Comparison of ENCODE assay signal across 12 cellular contexts in genomic region chr6:31576897-31577341, GRCh38. TPM values are rescaled to one million over a fixed set of nuclear protein-coding genes. Genes with fewer than 3 reads are reported as not detected.
DNase-seq lines count a peak whose midpoint lies in the region; ATAC-seq and TF ChIP-seq lines count a peak whose summit lies in the region.
"Had no signal": no experiment of that assay in that cellular context is flagged by ENCODE, and none has a peak within 500 bp of the region (broad histone marks: within the 10 kb centered on the region; RNA-seq: fewer than 3 reads in every experiment).

No MANE protein-coding gene starts in this region.

- H3K9me2 ChIP-seq in DOHH2 (replicated peaks; ENCODE audit: control insufficient read depth, low read length) = no peaks in the 10 kb centered on the region
- H3K9me2 ChIP-seq in Loucy (replicated peaks; ENCODE audit: low read depth, low read length) = no peaks in the 10 kb centered on the region

- no peaks in the 10 kb centered on the region for H3K36me3 ChIP-seq in DOHH2 (ENCODE audit: control insufficient read depth, low read length)
- H3K36me3 ChIP-seq in Loucy (ENCODE audit: insufficient read depth, low read length) = no peaks in the 10 kb centered on the region
- H3K36me3 ChIP-seq in neuronal stem cell (replicated peaks in 1 of 2; ENCODE audit: control insufficient read depth in 2 of 2, insufficient read depth in 2 of 2, low read length in 2 of 2) = no peaks in the 10 kb centered on the region
- no peaks in the 10 kb centered on the region for H3K36me3 ChIP-seq in tibial nerve
- H3K36me3 ChIP-seq in left ventricle myocardium inferior = no peaks in the 10 kb centered on the region

- H3K9ac ChIP-seq in Loucy (ENCODE audit: low read depth, low read length, poor library complexity, severe bottlenecking) = peak overlapping the region; percentile 54
- no peak overlapping the region for H3K9ac ChIP-seq in neuronal stem cell (ENCODE audit: low read depth, low read length, poor library complexity)

- no peak overlapping the region for H2BK5ac ChIP-seq in neuronal stem cell (ENCODE audit: low read length)

- H3K79me1 ChIP-seq in neuronal stem cell (ENCODE audit: low read depth, low read length) = no peaks in the 10 kb centered on the region

- TF ChIP-seq CTCF in DOHH2 (IDR thresholded peaks at IDR 0.05; ENCODE audit: low read depth, low read length, poor library complexity, severe bottlenecking) = no peak
- no peak for TF ChIP-seq CTCF in Loucy (conservative IDR thresholded peaks at IDR 0.05; ENCODE audit: low read length)
- TF ChIP-seq CTCF in tibial nerve (IDR thresholded peaks at IDR 0.05) = no peak
- no peak for TF ChIP-seq CTCF in left ventricle myocardium inferior (IDR thresholded peaks at IDR 0.05; ENCODE audit: borderline replicate concordance)

- H3K4me3 ChIP-seq in DOHH2 (ENCODE audit: low read length) (peak overlapping the region; percentile 34), Loucy (ENCODE audit: low read length, poor library complexity, severe bottlenecking) (peak overlapping the region; percentile 49), neuronal stem cell (ENCODE audit: low read length in 2 of 2) (no peak overlapping the region), tibial nerve (no peak overlapping the region), left ventricle myocardium inferior (no peak overlapping the region)

- no peak overlapping the region for H3K27ac ChIP-seq in DOHH2 (ENCODE audit: low read depth, low read length)
- no peak overlapping the region for H3K27ac ChIP-seq in neuronal stem cell (replicated peaks; ENCODE audit: low read length)
- peak overlapping the region in 1 of 4 donors; percentile 7 for H3K27ac ChIP-seq in tibial nerve
- H3K27ac ChIP-seq in left ventricle myocardium inferior (replicated peaks) = no peak overlapping the region

- peak overlapping the region; percentile 38 for H3K23ac ChIP-seq in neuronal stem cell (ENCODE audit: low read depth, low read length, poor library complexity)

- H3K27me3 ChIP-seq in DOHH2 (ENCODE audit: control insufficient read depth, low read length) = peaks cover 85% of the 10 kb centered on the region
- H3K27me3 ChIP-seq in Loucy (ENCODE audit: insufficient read depth, low read length, poor library complexity, severe bottlenecking) = no peaks in the 10 kb centered on the region
- peaks cover 0 to 48% (median 10%) of the 10 kb centered on the region in 3 experiments for H3K27me3 ChIP-seq in neuronal stem cell (ENCODE audit: control insufficient read depth in 3 of 3, insufficient read depth in 3 of 3, low read depth in 1 of 3, low read length in 3 of 3)
- no peaks in the 10 kb centered on the region for H3K27me3 ChIP-seq in tibial nerve
- no peaks in the 10 kb centered on the region for H3K27me3 ChIP-seq in left ventricle myocardium inferior (ENCODE audit: low read depth)

- intact Hi-C loops in left ventricle myocardium inferior (cut with micrococcal nuclease) = no loop called here

- H3K4me2 ChIP-seq in DOHH2 (ENCODE audit: low read length) (peak overlapping the region; percentile 21), Loucy (ENCODE audit: low read depth, low read length, poor library complexity, severe bottlenecking) (peak overlapping the region; percentile 52), neuronal stem cell (ENCODE audit: insufficient read depth, low read length, poor library complexity, severe bottlenecking) (no peak overlapping the region)

- H2AFZ ChIP-seq in Loucy (ENCODE audit: low read length) (no peak overlapping the region), neuronal stem cell (ENCODE audit: low read length) (no peak overlapping the region)

- H3F3A ChIP-seq in DOHH2 (ENCODE audit: control insufficient read depth, insufficient read depth) (peaks cover 3% of the 10 kb centered on the region; the same call in 1 of the 2 replicates), Loucy (ENCODE audit: low read depth) (no peaks in the 10 kb centered on the region)

- H3K4ac ChIP-seq in neuronal stem cell (ENCODE audit: low read length) = no peak overlapping the region

- H4K91ac ChIP-seq in neuronal stem cell (ENCODE audit: low read depth, low read length, poor library complexity) = no peak overlapping the region

- H2BK15ac ChIP-seq in neuronal stem cell (ENCODE audit: low read length) = no peak overlapping the region

- peak overlapping the region; percentile 13 for H3K18ac ChIP-seq in neuronal stem cell (ENCODE audit: low read length)

- H3K79me2 ChIP-seq in DOHH2 (ENCODE audit: control insufficient read depth, low read length) (no peaks in the 10 kb centered on the region), Loucy (ENCODE audit: insufficient read depth, low read length) (peaks cover 10% of the 10 kb centered on the region)

- no peak for ATAC-seq in GM19328 (IDR thresholded peaks at IDR 0.05; ENCODE audit: unreplicated experiment)

- no peak overlapping the region for H3K14ac ChIP-seq in neuronal stem cell (ENCODE audit: low read length)

- H4K8ac ChIP-seq in neuronal stem cell (ENCODE audit: low read depth, low read length) = no peak overlapping the region

- TF ChIP-seq POLR2A in tibial nerve (IDR thresholded peaks at IDR 0.05) = no peak

- H2BK12ac ChIP-seq in neuronal stem cell (ENCODE audit: low read length) = no peak overlapping the region

- DNase-seq in activated effector memory CD4-positive, alpha-beta T cell treated with anti-CD3 and anti-CD28 coated beads, Interleukin-2, amount 50 U/mL, for 16 hours = peak; percentile 85
- DNase-seq in neuronal stem cell (ENCODE audit: low spot score) (no peak), tibial nerve (ENCODE audit: low spot score in 2 of 2) (no peak), left ventricle myocardium inferior (no peak), NCI-H1105 treated with DMSO at 0.1 percent for 48 hours (lab: John Stamatoyannopoulos, UW) (no peak)
- DNase-seq: DMS 273 treated with DMSO at 0.1 percent for 48 hours, midbrain, OCI-M1 had no signal

- no peak overlapping the region for H2BK120ac ChIP-seq in neuronal stem cell (ENCODE audit: low read depth, low read length)

- H3K4me1 ChIP-seq in DOHH2 (ENCODE audit: control insufficient read depth, low read length) (peaks cover 61% of the 10 kb centered on the region), Loucy (ENCODE audit: insufficient read depth, low read length, poor library complexity, severe bottlenecking) (peaks cover 65% of the 10 kb centered on the region), neuronal stem cell (ENCODE audit: control insufficient read depth in 2 of 2, insufficient read depth in 1 of 2, low read depth in 1 of 2, low read length in 2 of 2) (peaks cover 2 to 8% of the 10 kb centered on the region in 2 donors), tibial nerve (peaks cover 0 to 11% (median 8%) of the 10 kb centered on the region in 4 donors), left ventricle myocardium inferior (peaks cover 27% of the 10 kb centered on the region)

- no peak overlapping the region for H2AK5ac ChIP-seq in neuronal stem cell (ENCODE audit: low read depth, low read length)

- H4K20me1 ChIP-seq in DOHH2 (ENCODE audit: control insufficient read depth, insufficient read depth, low read depth, low read length) = no peaks in the 10 kb centered on the region
- H4K20me1 ChIP-seq in Loucy (ENCODE audit: insufficient read depth, low read length, poor library complexity, severe bottlenecking) = no peaks in the 10 kb centered on the region

- TF ChIP-seq EP300 in tibial nerve (IDR thresholded peaks at IDR 0.05) = no peak

- H3K9me3 ChIP-seq in DOHH2 (ENCODE audit: control insufficient read depth, insufficient read depth, low read length) = no peaks in the 10 kb centered on the region
- no peaks in the 10 kb centered on the region for H3K9me3 ChIP-seq in Loucy (ENCODE audit: insufficient read depth, low read depth, low read length)
- H3K9me3 ChIP-seq in neuronal stem cell (replicated peaks in 1 of 2; ENCODE audit: control insufficient read depth in 2 of 2, insufficient read depth in 1 of 2, low read depth in 1 of 2, low read length in 2 of 2) = no peaks in the 10 kb centered on the region
- no peaks in the 10 kb centered on the region for H3K9me3 ChIP-seq in tibial nerve
- no peaks in the 10 kb centered on the region for H3K9me3 ChIP-seq in left ventricle myocardium inferior (replicated peaks)

- no CpG with 5 or more reads among the region's 11 CpGs for WGBS in neuronal stem cell (ENCODE audit: extremely low coverage in 2 of 2, insufficient read length in 2 of 2, insufficient replicate concordance in 1 of 2), 2 donors
- WGBS in tibial nerve, 2 donors = 83 to 85% methylated on average over 6 to 11 of the region's 11 CpGs

RNA-seq across cellular contexts. Expression of gene TNF, which starts 1.6 kb away (rescaled TPM):
- polyA plus RNA-seq in neuronal stem cell (2013, experiment 1 of 2) = 0.03 TPM
- polyA plus RNA-seq in neuronal stem cell (2013, experiment 2 of 2) = 0.01 TPM
- not detected for total RNA-seq in tibial nerve
- total RNA-seq in left ventricle myocardium inferior = 0.47 TPM
- total RNA-seq: MCF 10A had no signal

RNA-seq across cellular contexts. Expression of gene LTA, which starts 4.8 kb away (rescaled TPM):
- 0.07 TPM for polyA plus RNA-seq in neuronal stem cell (2013, experiment 1 of 2)
- polyA plus RNA-seq in neuronal stem cell (2013, experiment 2 of 2) = 0.07 TPM
- not detected for total RNA-seq in tibial nerve
- not detected for total RNA-seq in left ventricle myocardium inferior
- total RNA-seq: MCF 10A had no signal

RNA-seq across cellular contexts. Expression of gene LTB, which starts 5.3 kb away (rescaled TPM):
- 0.08 TPM for polyA plus RNA-seq in neuronal stem cell (2013, experiment 1 of 2)
- polyA plus RNA-seq in neuronal stem cell (2013, experiment 2 of 2) = 0.18 TPM
- not detected for total RNA-seq in tibial nerve
- 0.25 TPM for total RNA-seq in left ventricle myocardium inferior

RNA-seq across cellular contexts. Expression of gene LST1, which starts 9.2 kb away (rescaled TPM):
- polyA plus RNA-seq in neuronal stem cell (2013, experiment 1 of 2) = 0.81 TPM
- 0.73 TPM for polyA plus RNA-seq in neuronal stem cell (2013, experiment 2 of 2)
- total RNA-seq in tibial nerve = 10 to 100 TPM; 15.7 to 86.5 (median 20.8) TPM
- 6.5 TPM for total RNA-seq in left ventricle myocardium inferior
- total RNA-seq: MCF 10A had no signal

RNA-seq across cellular contexts. Expression of gene NCR3, which starts 15.9 kb away (rescaled TPM):
- polyA plus RNA-seq in neuronal stem cell (2013, experiment 1 of 2) = 0.08 TPM
- polyA plus RNA-seq in neuronal stem cell (2013, experiment 2 of 2) = not detected
- total RNA-seq in tibial nerve (not detected), left ventricle myocardium inferior (not detected)
- total RNA-seq: MCF 10A had no signal

Comparison
In these comparisons a context has a peak if more than half of its experiments do, and no peak if none do; other contexts are left out.
1. H3K4me3 ChIP-seq: peak in DOHH2 (single experiment) and Loucy (single experiment); none in neuronal stem cell (0 of 2), tibial nerve (0 of 4) and left ventricle myocardium inferior (single experiment).